Comparison of ENCODE assay signal across 1 cellular context in the genomic region with DNA sequence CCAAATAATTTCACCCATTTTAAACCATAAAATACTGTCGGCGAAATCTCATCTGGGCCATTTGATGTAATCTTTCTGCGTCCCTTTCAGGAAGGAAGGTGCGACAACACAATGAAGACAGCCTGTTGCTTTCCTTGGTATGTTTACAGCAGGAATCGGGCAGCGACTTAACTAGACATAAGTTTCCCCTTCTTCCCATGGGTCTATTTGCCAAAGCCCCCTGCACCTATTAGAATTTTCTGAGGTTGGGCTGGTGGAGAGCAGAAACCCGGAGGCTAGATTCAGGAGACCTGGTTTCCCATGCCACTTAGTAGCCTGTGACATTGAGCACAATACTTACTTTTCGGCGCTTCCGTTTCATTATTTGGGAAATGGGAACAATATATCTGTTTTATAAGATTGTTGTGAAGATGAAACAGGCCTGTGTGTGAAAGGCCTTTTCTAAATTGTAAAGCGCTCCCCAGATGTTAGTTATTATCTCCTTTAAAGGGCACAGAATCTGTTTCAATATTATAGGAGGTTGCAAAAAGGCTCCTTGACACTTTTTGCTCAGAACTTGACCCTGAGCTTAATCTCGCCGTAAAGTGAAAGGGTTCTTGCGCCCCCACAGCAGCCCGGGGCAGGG.
TF ChIP-seq lines count a peak whose summit lies in the region.

No MANE protein-coding gene starts in this region.

TF ChIP-seq in K562, 482 proteins besides CTCF, POLR2A, EP300 and RAD21 (continued from another document):
- TF ChIP-seq, protein P1, sequence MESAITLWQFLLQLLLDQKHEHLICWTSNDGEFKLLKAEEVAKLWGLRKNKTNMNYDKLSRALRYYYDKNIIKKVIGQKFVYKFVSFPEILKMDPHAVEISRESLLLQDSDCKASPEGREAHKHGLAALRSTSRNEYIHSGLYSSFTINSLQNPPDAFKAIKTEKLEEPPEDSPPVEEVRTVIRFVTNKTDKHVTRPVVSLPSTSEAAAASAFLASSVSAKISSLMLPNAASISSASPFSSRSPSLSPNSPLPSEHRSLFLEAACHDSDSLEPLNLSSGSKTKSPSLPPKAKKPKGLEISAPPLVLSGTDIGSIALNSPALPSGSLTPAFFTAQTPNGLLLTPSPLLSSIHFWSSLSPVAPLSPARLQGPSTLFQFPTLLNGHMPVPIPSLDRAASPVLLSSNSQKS (CRISPR knock-in tag; IDR thresholded peaks at IDR 0.05): no peak
- TF ChIP-seq NCOA6 (IDR thresholded peaks at IDR 0.05) (no peak), ZNF668 (CRISPR knock-in tag; IDR thresholded peaks at IDR 0.05) (no peak), SUPT5H (IDR thresholded peaks at IDR 0.05) (peak; percentile 78), ZNF57 (CRISPR knock-in tag; IDR thresholded peaks at IDR 0.05) (no peak)
- TF ChIP-seq, protein P2, sequence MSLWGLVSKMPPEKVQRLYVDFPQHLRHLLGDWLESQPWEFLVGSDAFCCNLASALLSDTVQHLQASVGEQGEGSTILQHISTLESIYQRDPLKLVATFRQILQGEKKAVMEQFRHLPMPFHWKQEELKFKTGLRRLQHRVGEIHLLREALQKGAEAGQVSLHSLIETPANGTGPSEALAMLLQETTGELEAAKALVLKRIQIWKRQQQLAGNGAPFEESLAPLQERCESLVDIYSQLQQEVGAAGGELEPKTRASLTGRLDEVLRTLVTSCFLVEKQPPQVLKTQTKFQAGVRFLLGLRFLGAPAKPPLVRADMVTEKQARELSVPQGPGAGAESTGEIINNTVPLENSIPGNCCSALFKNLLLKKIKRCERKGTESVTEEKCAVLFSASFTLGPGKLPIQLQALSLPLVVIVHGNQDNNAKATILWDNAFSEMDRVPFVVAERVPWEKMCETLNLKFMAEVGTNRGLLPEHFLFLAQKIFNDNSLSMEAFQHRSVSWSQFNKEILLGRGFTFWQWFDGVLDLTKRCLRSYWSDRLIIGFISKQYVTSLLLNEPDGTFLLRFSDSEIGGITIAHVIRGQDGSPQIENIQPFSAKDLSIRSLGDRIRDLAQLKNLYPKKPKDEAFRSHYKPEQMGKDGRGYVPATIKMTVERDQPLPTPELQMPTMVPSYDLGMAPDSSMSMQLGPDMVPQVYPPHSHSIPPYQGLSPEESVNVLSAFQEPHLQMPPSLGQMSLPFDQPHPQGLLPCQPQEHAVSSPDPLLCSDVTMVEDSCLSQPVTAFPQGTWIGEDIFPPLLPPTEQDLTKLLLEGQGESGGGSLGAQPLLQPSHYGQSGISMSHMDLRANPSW (CRISPR knock-in tag; IDR thresholded peaks at IDR 0.05): no peak
